Comparison of ENCODE assay signal across 9 cellular contexts in genomic region chr19:12788025-12788681, GRCh38. TPM values are rescaled to one million over a fixed set of nuclear protein-coding genes. Genes with fewer than 3 reads are reported as not detected.
A peak's percentile ranks its signal among the peaks of the same experiment; 100 is the strongest.
DNase-seq lines count a peak whose midpoint lies in the region; ATAC-seq and TF ChIP-seq lines count a peak whose summit lies in the region.
"Had no signal": no experiment of that assay in that cellular context is flagged by ENCODE, and none has a peak within 500 bp of the region (broad histone marks: within the 10 kb centered on the region; RNA-seq: fewer than 3 reads in every experiment).

No MANE protein-coding gene starts in this region.

- no peak overlapping the region for H4K91ac ChIP-seq in H9 (ENCODE audit: insufficient read length, low read depth, low read length)

- H2AK5ac ChIP-seq in H9 (ENCODE audit: insufficient read length, low read length) = no peak overlapping the region

- no peak overlapping the region for H3K56ac ChIP-seq in H9 (ENCODE audit: insufficient read length, low read depth, low read length)

- no peak for TF ChIP-seq CTCF in right lobe of liver (IDR thresholded peaks at IDR 0.05)
- TF ChIP-seq CTCF in tibial nerve (IDR thresholded peaks at IDR 0.05) = no peak
- TF ChIP-seq CTCF in H9 (conservative IDR thresholded peaks at IDR 0.05) = no peak

- no peak overlapping the region for H4K5ac ChIP-seq in H9 (ENCODE audit: insufficient read length, low read depth, low read length)

- H3K23me2 ChIP-seq in H9 (ENCODE audit: insufficient read length, low read depth, low read length, poor library complexity, severe bottlenecking) = peaks cover 32% of the 10 kb centered on the region

- H3K27me3 Mint-ChIP-seq in activated T-cell treated with anti-CD3 and anti-CD28 coated beads, Interleukin-2, amount 50 U/mL, for 24 hours = no peaks in the 10 kb centered on the region
- H3K27me3 Mint-ChIP-seq in activated naive CD8-positive, alpha-beta T cell = no peaks in the 10 kb centered on the region
- H3K27me3 Mint-ChIP-seq in H9 (ENCODE audit: low read depth) = peaks cover 6% of the 10 kb centered on the region

- no peak overlapping the region for H2AFZ ChIP-seq in H9 (ENCODE audit: low read length)

- no peak overlapping the region for H3T11ph ChIP-seq in H9 (ENCODE audit: low read length)

- intact Hi-C loops in right lobe of liver (cut with DNase I) = no loop called here

- TF ChIP-seq POLR2A in right lobe of liver (IDR thresholded peaks at IDR 0.05) (no peak), tibial nerve (IDR thresholded peaks at IDR 0.05) (no peak)

- peaks cover 3 to 34% (median 17%) of the 10 kb centered on the region in 4 donors for H3K4me1 ChIP-seq in right lobe of liver
- H3K4me1 ChIP-seq in tibial nerve = peaks cover 0 to 69% (median 58%) of the 10 kb centered on the region in 4 donors
- peaks cover 6% of the 10 kb centered on the region for H3K4me1 ChIP-seq in H9 (ENCODE audit: insufficient read depth, low read length)

- peak overlapping the region; percentile 96 to 100 (median 99) for H3K27ac ChIP-seq in right lobe of liver
- H3K27ac ChIP-seq in tibial nerve = peak overlapping the region; percentile 99 to 100 (median 99)
- no peak overlapping the region for H3K27ac ChIP-seq in H9 (ENCODE audit: insufficient read length, low read depth, low read length)

- H3K4ac ChIP-seq in H9 (ENCODE audit: low read depth, low read length) = no peak overlapping the region

- no peak overlapping the region for H2BK15ac ChIP-seq in H9 (ENCODE audit: low read depth, low read length)

- H3K4me1 Mint-ChIP-seq in activated T-cell treated with anti-CD3 and anti-CD28 coated beads, Interleukin-2, amount 50 U/mL, for 24 hours (ENCODE audit: low read depth) = peaks cover 27% of the 10 kb centered on the region
- peaks cover 28% of the 10 kb centered on the region for H3K4me1 Mint-ChIP-seq in activated naive CD8-positive, alpha-beta T cell (ENCODE audit: low read depth)
- H3K4me1 Mint-ChIP-seq in H9 = peaks cover 28% of the 10 kb centered on the region in 2 experiments

- H3K9me3 Mint-ChIP-seq in activated T-cell treated with anti-CD3 and anti-CD28 coated beads, Interleukin-2, amount 50 U/mL, for 24 hours = no peaks in the 10 kb centered on the region
- H3K9me3 Mint-ChIP-seq in activated naive CD8-positive, alpha-beta T cell (ENCODE audit: low read depth) = no peaks in the 10 kb centered on the region
- H3K9me3 Mint-ChIP-seq in H9 = no peaks in the 10 kb centered on the region

- H2BK5ac ChIP-seq in H9 (ENCODE audit: insufficient read length, low read length) = no peak overlapping the region

- H3K36me3 ChIP-seq in right lobe of liver = no peaks in the 10 kb centered on the region
- no peaks in the 10 kb centered on the region for H3K36me3 ChIP-seq in tibial nerve

- no peaks in the 10 kb centered on the region for H3K27me3 ChIP-seq in right lobe of liver
- no peaks in the 10 kb centered on the region for H3K27me3 ChIP-seq in tibial nerve
- no peaks in the 10 kb centered on the region; the same call in 1 of the 2 replicates for H3K27me3 ChIP-seq in H9 (ENCODE audit: insufficient read depth, low read length)

- peak overlapping the region; percentile 83 for H3K4me3 Mint-ChIP-seq in activated T-cell treated with anti-CD3 and anti-CD28 coated beads, Interleukin-2, amount 50 U/mL, for 24 hours
- no peak overlapping the region for H3K4me3 Mint-ChIP-seq in activated naive CD8-positive, alpha-beta T cell
- H3K4me3 Mint-ChIP-seq in H9 = peak overlapping the region in 1 of 2 experiments; percentile 36; a peak in 1 of 5 replicates

- H2BK20ac ChIP-seq in H9 (ENCODE audit: low read depth, low read length, poor library complexity, severe bottlenecking) = no peak overlapping the region

- no peak overlapping the region for H2BK120ac ChIP-seq in H9 (ENCODE audit: low read depth, low read length, poor library complexity, severe bottlenecking)

- no peak for TF ChIP-seq EP300 in tibial nerve (IDR thresholded peaks at IDR 0.05)

- no peaks in the 10 kb centered on the region for H3K9me3 ChIP-seq in right lobe of liver
- H3K9me3 ChIP-seq in tibial nerve = no peaks in the 10 kb centered on the region
- H3K9me3 ChIP-seq in H9 (ENCODE audit: control insufficient read depth, low read depth, low read length) = no peaks in the 10 kb centered on the region

- H3K36me3 Mint-ChIP-seq in activated T-cell treated with anti-CD3 and anti-CD28 coated beads, Interleukin-2, amount 50 U/mL, for 24 hours (ENCODE audit: low read depth) = peaks cover 22% of the 10 kb centered on the region
- H3K36me3 Mint-ChIP-seq in activated naive CD8-positive, alpha-beta T cell = no peaks in the 10 kb centered on the region
- H3K36me3 Mint-ChIP-seq in H9 (ENCODE audit: insufficient read depth in 1 of 3, low read depth in 3 of 3) = no peaks in the 10 kb centered on the region

- peak overlapping the region; percentile 97 for H3K27ac Mint-ChIP-seq in activated T-cell treated with anti-CD3 and anti-CD28 coated beads, Interleukin-2, amount 50 U/mL, for 24 hours
- peak overlapping the region; percentile 28 for H3K27ac Mint-ChIP-seq in activated naive CD8-positive, alpha-beta T cell
- H3K27ac Mint-ChIP-seq in H9 = peak overlapping the region in 1 of 3 experiments; percentile 57; a peak in 3 of 7 replicates

- 39% methylated on average over 4 of the region's 5 CpGs for WGBS in right lobe of liver (ENCODE audit: insufficient coverage, low coverage, low lambda C conversion rate, missing lambda C conversion rate)
- 35 to 36% methylated on average over 5 of the region's 5 CpGs for WGBS in tibial nerve, 2 donors
- no CpG with 5 or more reads among the region's 5 CpGs for WGBS in H9 (ENCODE audit: extremely low coverage, insufficient read length, low lambda C conversion rate)

- no peak overlapping the region for H4K8ac ChIP-seq in H9 (replicated peaks; ENCODE audit: insufficient read length, low read depth, low read length)

- no peak overlapping the region for H3K14ac ChIP-seq in H9 (ENCODE audit: insufficient read depth, low read length)

- ATAC-seq in right lobe of liver = no peak
- no peak for ATAC-seq in HG03565 (IDR thresholded peaks at IDR 0.05; ENCODE audit: unreplicated experiment)

- H3K23ac ChIP-seq in H9 (ENCODE audit: insufficient read length, low read depth, low read length) = no peak overlapping the region

- H3K4me3 ChIP-seq in right lobe of liver = peak overlapping the region; percentile 48 to 90 (median 81)
- peak overlapping the region; percentile 57 to 81 (median 69) for H3K4me3 ChIP-seq in tibial nerve

- DNase-seq in activated T-cell treated with anti-CD3 and anti-CD28 coated beads, Interleukin-2, amount 50 U/mL, for 24 hours = no peak
- no peak for DNase-seq in activated T-cell treated with anti-CD3 and anti-CD28 coated beads, Interleukin-2, amount 50 U/mL, for 48 hours
- DNase-seq in right lobe of liver (peak in 1 of 3 donors; percentile 84), tibial nerve (ENCODE audit: low spot score in 2 of 2) (no peak), NCI-H2171 treated with DMSO at 0.1 percent for 48 hours (lab: John Stamatoyannopoulos, UW) (no peak), H9 (no peak)

- no peak overlapping the region for H3K9ac ChIP-seq in H9 (ENCODE audit: extremely low read depth, insufficient read length, low read length)

- no peak overlapping the region for H3K18ac ChIP-seq in H9 (ENCODE audit: insufficient read length, low read depth, low read length)

- H4K20me1 ChIP-seq in H9 (ENCODE audit: control insufficient read depth, insufficient read depth, insufficient read length) = no peaks in the 10 kb centered on the region

- no peak overlapping the region for H3K4me2 ChIP-seq in H9 (ENCODE audit: insufficient read depth, insufficient read length, low read length)

- H2BK12ac ChIP-seq in H9 (ENCODE audit: insufficient read length, low read depth, low read length) = no peak overlapping the region

- H3K79me1 ChIP-seq in H9 (ENCODE audit: insufficient read depth, low read depth, low read length, poor library complexity, severe bottlenecking) = no peaks in the 10 kb centered on the region

- H3K79me2 ChIP-seq in H9 (ENCODE audit: insufficient read depth, low read length) = no peaks in the 10 kb centered on the region

RNA-seq across cellular contexts. Expression of gene JUNB, which starts 3.1 kb away (rescaled TPM):
- 100 to 1,000 TPM in 2 of 6 experiments, 10 to 100 TPM in 4; 10.2 to 378 (median 66.0) TPM for total RNA-seq in right lobe of liver
- total RNA-seq in tibial nerve = 100 to 1,000 TPM; 421 to 676 (median 613) TPM
- 15.9 and 18.0 TPM in 2 replicates for total RNA-seq in H9 (2021)

RNA-seq across cellular contexts. Expression of gene HOOK2, which starts 12.8 kb away (rescaled TPM):
- total RNA-seq in right lobe of liver (10 to 100 TPM; 16.6 to 34.5 (median 17.6) TPM), tibial nerve (100 to 1,000 TPM in 1 of 4 donors, 10 to 100 TPM in 3; 27.3 to 109 (median 50.2) TPM), H9 (2021) (56.8 and 64.7 TPM in 2 replicates)

RNA-seq across cellular contexts. Expression of gene PRDX2, which starts 13.4 kb away (rescaled TPM):
- total RNA-seq in right lobe of liver (100 to 1,000 TPM; 164 to 466 (median 202) TPM), tibial nerve (100 to 1,000 TPM; 129 to 182 (median 163) TPM), H9 (2021) (468 and 485 TPM in 2 replicates)

RNA-seq across cellular contexts. Expression of gene THSD8, which starts 13.7 kb away (rescaled TPM):
- total RNA-seq in right lobe of liver (1 to 10 TPM in 3 of 6 experiments, under 1 TPM in 2, not detected in 1; 0.62 to 2.0 (median 1.2) TPM), tibial nerve (1 to 10 TPM in 1 of 4 donors, not detected in 3; 4.8 TPM), H9 (2021) (45.8 and 48.1 TPM in 2 replicates)
- total RNA-seq: Daoy had no signal

RNA-seq across cellular contexts. Expression of gene RNASEH2A, which starts 18.2 kb away (rescaled TPM):
- total RNA-seq in right lobe of liver (1 to 10 TPM; 2.1 to 7.1 (median 3.7) TPM), tibial nerve (1 to 10 TPM; 5.4 to 8.6 (median 6.7) TPM), H9 (2021) (79.5 and 86.0 TPM in 2 replicates)
